ENCODE assay signal across 1 cellular context in genomic region chr19:58400916-58401824, GRCh38.
TF ChIP-seq lines count a peak whose summit lies in the region.

No MANE protein-coding gene starts in this region.

TF ChIP-seq in SK-N-SH, 30 proteins besides CTCF, POLR2A, EP300 and RAD21 (continued from another document):
- peak; percentile 50 for TF ChIP-seq POLR2AphosphoS5 (IDR thresholded peaks at IDR 0.05; ENCODE audit: low read depth, low read length)
- peak; percentile 95 for TF ChIP-seq MXI1 (IDR thresholded peaks at IDR 0.05; ENCODE audit: low read depth, low read length)
- no peak for TF ChIP-seq SMC3 (IDR thresholded peaks at IDR 0.05; ENCODE audit: low read depth, low read length)
- no peak for TF ChIP-seq ZBTB33 (IDR thresholded peaks at IDR 0.05; ENCODE audit: borderline replicate concordance, low read depth)
- no peak for TF ChIP-seq FOXJ3 (CRISPR knock-in tag; IDR thresholded peaks at IDR 0.05)
- peak; percentile 36; the same call in 1 of the 2 replicates for TF ChIP-seq IRF3 (IDR thresholded peaks at IDR 0.05; ENCODE audit: low read depth, low read length)
- no peak for TF ChIP-seq USF2 (IDR thresholded peaks at IDR 0.05; ENCODE audit: borderline replicate concordance, low read depth, low read length)
- no peak for TF ChIP-seq PBX3 (IDR thresholded peaks at IDR 0.05)
- no peak for TF ChIP-seq RXRA (IDR thresholded peaks at IDR 0.05; ENCODE audit: borderline replicate concordance, low read depth)
- peak; percentile 99 for TF ChIP-seq RFX5 (IDR thresholded peaks at IDR 0.05; ENCODE audit: low read length)
- TF ChIP-seq FOSL2 (IDR thresholded peaks at IDR 0.05; ENCODE audit: borderline replicate concordance, low read depth), result no peak
- peak; percentile 59 for TF ChIP-seq CHD2 (IDR thresholded peaks at IDR 0.05; ENCODE audit: low read length, partially characterized antibody)
- TF ChIP-seq JUND (IDR thresholded peaks at IDR 0.05), result no peak
- TF ChIP-seq MAX (IDR thresholded peaks at IDR 0.05; ENCODE audit: low read depth), result peak; percentile 73
- TF ChIP-seq MEF2A (IDR thresholded peaks at IDR 0.05; ENCODE audit: borderline replicate concordance, low read depth), result no peak
- TF ChIP-seq TEAD4 (IDR thresholded peaks at IDR 0.05; ENCODE audit: borderline replicate concordance, insufficient read depth), result no peak
- TF ChIP-seq YY1 (IDR thresholded peaks at IDR 0.05; ENCODE audit: low read depth), result no peak
- TF ChIP-seq ELF1 (IDR thresholded peaks at IDR 0.05), result no peak
- TF ChIP-seq GATA2 (CRISPR knock-in tag; IDR thresholded peaks at IDR 0.05), result no peak
- TF ChIP-seq NRF1 (IDR thresholded peaks at IDR 0.05; ENCODE audit: low read depth, low read length), result peak; percentile 82
- TF ChIP-seq RCOR1 (IDR thresholded peaks at IDR 0.05; ENCODE audit: low read length), result no peak
- TF ChIP-seq EZH2phosphoT487 (IDR thresholded peaks at IDR 0.05; ENCODE audit: borderline replicate concordance, low read depth), result no peak
TF ChIP-seq in SK-N-SH: peak in this region for 8.
